In genomic region chr2:102355526-102356380, GRCh38 we compare ENCODE assay signal across 8 cellular contexts. TPM values are rescaled to one million over a fixed set of nuclear protein-coding genes. Genes with fewer than 3 reads are reported as not detected.
DNase-seq lines count a peak whose midpoint lies in the region; ATAC-seq and TF ChIP-seq lines count a peak whose summit lies in the region.

A gene with protein sequence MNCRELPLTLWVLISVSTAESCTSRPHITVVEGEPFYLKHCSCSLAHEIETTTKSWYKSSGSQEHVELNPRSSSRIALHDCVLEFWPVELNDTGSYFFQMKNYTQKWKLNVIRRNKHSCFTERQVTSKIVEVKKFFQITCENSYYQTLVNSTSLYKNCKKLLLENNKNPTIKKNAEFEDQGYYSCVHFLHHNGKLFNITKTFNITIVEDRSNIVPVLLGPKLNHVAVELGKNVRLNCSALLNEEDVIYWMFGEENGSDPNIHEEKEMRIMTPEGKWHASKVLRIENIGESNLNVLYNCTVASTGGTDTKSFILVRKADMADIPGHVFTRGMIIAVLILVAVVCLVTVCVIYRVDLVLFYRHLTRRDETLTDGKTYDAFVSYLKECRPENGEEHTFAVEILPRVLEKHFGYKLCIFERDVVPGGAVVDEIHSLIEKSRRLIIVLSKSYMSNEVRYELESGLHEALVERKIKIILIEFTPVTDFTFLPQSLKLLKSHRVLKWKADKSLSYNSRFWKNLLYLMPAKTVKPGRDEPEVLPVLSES (plus strand): TSS chr2:102355796. CDS start chr2:102362661, 6,865 bp downstream.

- TF ChIP-seq CTCF in CD4-positive, alpha-beta T cell (IDR thresholded peaks at IDR 0.05) = peak; percentile 92
- TF ChIP-seq CTCF in PC-9 (conservative IDR thresholded peaks at IDR 0.05) (peak; percentile 82), nephron progenitor cell (IDR thresholded peaks at IDR 0.05) (peak; percentile 72)

- H3K4me3 Mint-ChIP-seq in CD4-positive, alpha-beta T cell = peak within 1 kb of the TSS; percentile 91
- H3K4me3 Mint-ChIP-seq in nephron progenitor cell = peak within 1 kb of the TSS; percentile 90

- no peaks in the 10 kb centered on the region for H3K27me3 Mint-ChIP-seq in CD4-positive, alpha-beta T cell
- H3K27me3 Mint-ChIP-seq in nephron progenitor cell (ENCODE audit: low read depth, poor library complexity) = peaks cover 71% of the 10 kb centered on the region

- peak within 1 kb of the TSS; percentile 90 for H2AFZ ChIP-seq in PC-9

- DNase-seq in CD4-positive, alpha-beta T cell = peak; percentile 29 to 69 (median 52)
- DNase-seq in GM19238 (ENCODE audit: insufficient read length, low spot score) (peak; percentile 35), PC-9 (peak; percentile 58 to 80), activated T-helper 1 cell treated with Interleukin-2 at 50 U/mL for 16 hours (ENCODE audit: low read depth) (peak; percentile 54), fibroblast of peridontal ligament (ENCODE audit: extremely low read depth) (peak; percentile 55), nephron progenitor cell (peak; percentile 86)
- peak; percentile 84 for DNase-seq in stimulated activated naive CD8-positive, alpha-beta T cell treated with anti-CD3 and anti-CD28 coated beads, Interleukin-15, Interleukin-2, amounts not matched to agents 100 U/mL and 50 U/mL, for 24 hours

- H3K36me3 Mint-ChIP-seq in CD4-positive, alpha-beta T cell (ENCODE audit: low read depth) = no peaks in the 10 kb centered on the region
- H3K36me3 Mint-ChIP-seq in nephron progenitor cell (ENCODE audit: low read depth) = no peaks in the 10 kb centered on the region

- no peaks in the 10 kb centered on the region for H3K9me3 ChIP-seq in CD4-positive, alpha-beta T cell (ENCODE audit: control insufficient read depth, low read length)
- no peaks in the 10 kb centered on the region for H3K9me3 ChIP-seq in PC-9 (ENCODE audit: insufficient read depth, low read depth)

- BruUV-seq in PC-9 (replicated peaks; lab: Mats Ljungman, UMichigan) = TSS peak; percentile 26

- H3F3A ChIP-seq in PC-9 (ENCODE audit: insufficient read depth, low read depth) = peaks cover 5% of the 10 kb centered on the region; the same call in 1 of the 2 replicates

- CTCF ChIA-PET in CD4-positive, alpha-beta T cell (lab: Charles Lee) = interaction anchor here (0.7 to 1.4 kb wide), 11 partner anchors 12 to 335 kb away, joined by 3 to 7 read pairs (median 4); no protein-coding TSS in a partner anchor
- CTCF ChIA-PET in PC-9 (lab: Charles Lee) = interaction anchor here (0.5 to 1.2 kb wide), 5 partner anchors 67 to 374 kb away, joined by 3 to 12 read pairs (median 5); no protein-coding TSS in a partner anchor

- no peaks in the 10 kb centered on the region for H3K9me2 ChIP-seq in PC-9 (ENCODE audit: insufficient read depth)

- H3K79me2 ChIP-seq in PC-9 (ENCODE audit: low read depth) = peaks cover 22% of the 10 kb centered on the region

- H3K4me1 Mint-ChIP-seq in CD4-positive, alpha-beta T cell (ENCODE audit: low read depth) = peaks cover 44% of the 10 kb centered on the region
- H3K4me1 Mint-ChIP-seq in nephron progenitor cell = peaks cover 4% of the 10 kb centered on the region

- peak within 1 kb of the TSS; percentile 87 for H3K27ac Mint-ChIP-seq in CD4-positive, alpha-beta T cell
- no peak within 1 kb of the TSS for H3K27ac Mint-ChIP-seq in nephron progenitor cell

- H3K4me2 ChIP-seq in PC-9 = peak within 1 kb of the TSS; percentile 90

- intact Hi-C loops in CD4-positive, alpha-beta T cell (cut with DNase I, micrococcal nuclease) = loop anchor here (5.0 kb wide), 3 partner anchors 87 to 333 kb away; no protein-coding TSS in a partner anchor
- intact Hi-C loops in PC-9 (cut with micrococcal nuclease; ENCODE audit: unreplicated experiment) = loop anchor here (1.0 to 5.0 kb wide), 4 partner anchors 104 to 473 kb away; partner anchors contain the start of gene SLC9A2

- ATAC-seq in CD4-positive, alpha-beta T cell (ENCODE audit: poor library complexity) = peak; percentile 76
- peak; percentile 90 for ATAC-seq in HG03439 (IDR thresholded peaks at IDR 0.05; ENCODE audit: unreplicated experiment)
- ATAC-seq in stimulated activated naive CD8-positive, alpha-beta T cell treated with anti-CD3 and anti-CD28 coated beads, Interleukin-15, Interleukin-2, amounts not matched to agents 100 U/mL and 50 U/mL, for 24 hours = peak; percentile 94

- H3K27me3 ChIP-seq in CD4-positive, alpha-beta T cell (ENCODE audit: control insufficient read depth, insufficient read depth, low read length) = no peaks in the 10 kb centered on the region
- no peaks in the 10 kb centered on the region for H3K27me3 ChIP-seq in PC-9 (ENCODE audit: insufficient read depth, low read depth)

- POLR2A ChIA-PET in CD4-positive, alpha-beta T cell (lab: Charles Lee) = interaction anchor here (0.7 to 1.0 kb wide), 3 partner anchors 13 to 881 kb away, joined by 3 to 8 read pairs (median 6); partner anchors contain the start of gene RFX8
- POLR2A ChIA-PET in PC-9 (lab: Charles Lee; ENCODE audit: unreplicated experiment) = no interaction called here

- H3K4me3 ChIP-seq in PC-9 = peak within 1 kb of the TSS; percentile 89

- peak within 1 kb of the TSS; percentile 41 for H3K27ac ChIP-seq in CD4-positive, alpha-beta T cell (ENCODE audit: low read depth, low read length)
- peak within 1 kb of the TSS; percentile 53 for H3K27ac ChIP-seq in PC-9

- no peaks in the 10 kb centered on the region for H4K20me1 ChIP-seq in PC-9 (ENCODE audit: insufficient read depth)

- H3K9me3 Mint-ChIP-seq in CD4-positive, alpha-beta T cell = no peaks in the 10 kb centered on the region
- H3K9me3 Mint-ChIP-seq in nephron progenitor cell = no peaks in the 10 kb centered on the region

- H3K36me3 ChIP-seq in PC-9 (ENCODE audit: low read depth) = no peaks in the 10 kb centered on the region

- H3K4me1 ChIP-seq in PC-9 (replicated peaks; ENCODE audit: insufficient read depth) = peaks cover 38% of the 10 kb centered on the region

RNA-seq across cellular contexts. Expression of the gene that starts here (rescaled TPM):
- 1 to 10 TPM; 7.6 to 9.1 TPM for total RNA-seq in CD4-positive, alpha-beta T cell
- 1.9 and 3.4 TPM in 2 replicates for total RNA-seq in PC-9 (2021)

Comparison
In these comparisons a context has a peak if more than half of its experiments do, and no peak if none do; other contexts are left out.
1. Peak in every context shown above with its lines: DNase-seq, ATAC-seq, H3K4me3 ChIP-seq and H3K27ac ChIP-seq.
2. DNase-seq: peak in every context shown above with its lines; median percentile 86 in nephron progenitor cell; 84 in stimulated activated naive CD8-positive, alpha-beta T cell treated with anti-CD3 and anti-CD28 coated beads, Interleukin-15, Interleukin-2, amounts not matched to agents 100 U/mL and 50 U/mL, for 24 hours; 69 in PC-9; 55 in fibroblast of peridontal ligament; 54 in activated T-helper 1 cell treated with Interleukin-2 at 50 U/mL for 16 hours; 52 in CD4-positive, alpha-beta T cell; 35 in GM19238.